ENCODE assay signal across 25 cellular contexts in genomic region chr5:65762234-65762633, GRCh38.
"Had no signal": no experiment of that assay in that cellular context is flagged by ENCODE, and none has a peak within 500 bp of the region (broad histone marks: within the 10 kb centered on the region; RNA-seq: fewer than 3 reads in every experiment).

No MANE protein-coding gene starts in this region.

- H3K27ac ChIP-seq: gastrocnemius medialis, left lung, neutrophil, ovary, prostate gland, right atrium auricular region, tibial artery had no signal

- DNase-seq: activated CD4-positive, alpha-beta T cell treated with anti-CD3 and anti-CD28 coated beads, Interleukin-2, amount 50 U/mL, for 48 hours; activated CD8-positive, alpha-beta memory T cell treated with anti-CD3 and anti-CD28 coated beads, Interleukin-2, amount 50 U/mL, for 48 hours; activated naive CD4-positive, alpha-beta T cell treated with Interleukin-2 at 50 U/mL for 16 hours; activated naive CD8-positive, alpha-beta T cell treated with anti-CD3 and anti-CD28 coated beads for 36 hours; activated T-cell treated with anti-CD3 and anti-CD28 coated beads, Interleukin-2, amount 50 U/mL, for 4 hours; amniotic stem cell; dermis blood vessel endothelial cell; effector CD8-positive, alpha-beta T cell; gastrocnemius medialis; hippocampal formation; kidney glomerular epithelial cell; left lung; naive thymus-derived CD8-positive, alpha-beta T cell; ovary; stimulated activated CD4-positive, alpha-beta T cell treated with anti-CD3 and anti-CD28 coated beads, Interleukin-4, amount 100 ng/mL, for 4 hours; stimulated activated naive CD8-positive, alpha-beta T cell treated with anti-CD3 and anti-CD28 coated beads, Interleukin-15, Interleukin-2, amounts not matched to agents 100 U/mL and 50 U/mL, for 24 hours; substantia nigra; T-helper 9 cell; tibial artery had no signal

- H3K4me3 Mint-ChIP-seq: activated naive CD8-positive, alpha-beta T cell treated with anti-CD3 and anti-CD28 coated beads for 36 hours; activated T-cell treated with anti-CD3 and anti-CD28 coated beads, Interleukin-2, amount 50 U/mL, for 4 hours; mesothelial cell of epicardium; naive thymus-derived CD8-positive, alpha-beta T cell; WTC11 had no signal

- H3K9me3 ChIP-seq: gastrocnemius medialis, left lung, neutrophil, ovary, prostate gland, right atrium auricular region, tibial artery had no signal

- H3K4me1 ChIP-seq: left lung, prostate gland, right atrium auricular region, tibial artery had no signal

- H3K27me3 ChIP-seq: gastrocnemius medialis, left lung, neutrophil, ovary, right atrium auricular region, tibial artery had no signal

- H3K36me3 ChIP-seq: neutrophil, ovary, prostate gland had no signal

- H3K27me3 Mint-ChIP-seq: activated naive CD8-positive, alpha-beta T cell treated with anti-CD3 and anti-CD28 coated beads for 36 hours had no signal

- H3K27ac Mint-ChIP-seq: activated naive CD8-positive, alpha-beta T cell treated with anti-CD3 and anti-CD28 coated beads for 36 hours; mesothelial cell of epicardium; WTC11 had no signal

- H3K4me3 ChIP-seq: gastrocnemius medialis, left lung, ovary, prostate gland, right atrium auricular region, tibial artery had no signal

- H3K9me3 Mint-ChIP-seq: activated naive CD8-positive, alpha-beta T cell treated with anti-CD3 and anti-CD28 coated beads for 36 hours; activated T-cell treated with anti-CD3 and anti-CD28 coated beads, Interleukin-2, amount 50 U/mL, for 4 hours; mesothelial cell of epicardium had no signal

- ATAC-seq: activated T-cell treated with anti-CD3 and anti-CD28 coated beads, Interleukin-2, amount 50 U/mL, for 4 hours; esophagus mucosa; gastrocnemius medialis; left lung; naive thymus-derived CD8-positive, alpha-beta T cell; stimulated activated naive CD8-positive, alpha-beta T cell treated with anti-CD3 and anti-CD28 coated beads, Interleukin-15, Interleukin-2, amounts not matched to agents 100 U/mL and 50 U/mL, for 24 hours; WTC11 had no signal

- H3K4me1 Mint-ChIP-seq: mesothelial cell of epicardium had no signal
